In the genomic region with DNA sequence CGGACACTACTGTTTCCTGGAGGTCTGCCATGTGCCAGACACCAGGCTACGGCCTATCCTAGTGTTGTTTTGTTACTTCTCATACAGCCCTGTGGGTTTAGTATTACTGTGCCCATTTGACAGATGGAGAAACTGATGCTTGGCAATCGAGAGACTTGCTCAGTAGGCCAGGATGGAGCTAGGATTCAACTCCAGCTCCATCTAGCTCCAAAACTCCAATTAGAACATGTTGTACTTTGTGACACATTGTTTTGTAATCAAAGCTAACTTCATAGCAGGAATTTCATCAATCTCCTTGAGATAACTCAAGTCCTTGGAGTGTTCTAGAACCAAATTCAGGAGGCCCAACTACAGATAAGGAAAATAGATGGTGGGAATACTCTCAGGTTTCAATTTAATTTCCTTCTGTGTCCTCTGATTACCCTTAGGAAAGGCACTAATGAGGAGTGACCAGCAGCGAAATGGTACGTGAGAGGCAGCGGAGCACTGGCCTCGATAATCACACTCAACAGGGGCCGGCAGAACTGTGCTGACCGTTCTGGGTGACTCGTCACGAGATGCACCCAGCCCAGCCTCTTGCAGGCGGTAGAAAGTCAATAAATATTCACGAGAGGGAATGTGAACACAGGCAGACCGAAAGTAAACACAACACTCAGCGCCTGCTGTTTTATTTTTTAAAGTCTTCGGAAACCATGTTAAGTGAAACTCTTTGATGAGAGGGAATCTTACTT, we compare ENCODE assay signal across 15 cellular contexts.
A peak's percentile ranks its signal among the peaks of the same experiment; 100 is the strongest.
DNase-seq lines count a peak whose midpoint lies in the region; ATAC-seq, FAIRE-seq and TF ChIP-seq lines count a peak whose summit lies in the region.
"Had no signal": no experiment of that assay in that cellular context is flagged by ENCODE, and none has a peak within 500 bp of the region (broad histone marks: within the 10 kb centered on the region; RNA-seq: fewer than 3 reads in every experiment).

No MANE protein-coding gene starts in this region.

- H2AK5ac ChIP-seq in trophoblast cell (ENCODE audit: low read length): no peak overlapping the region

- no peak for FAIRE-seq in kidney (lab: Jason Lieb, UNC)
- FAIRE-seq: GM12878 had no signal

- H3K79me2 ChIP-seq in trophoblast cell (ENCODE audit: control insufficient read depth, insufficient read depth, low read length, poor library complexity) (no peaks in the 10 kb centered on the region), MM.1S (ENCODE audit: low read length) (no peaks in the 10 kb centered on the region)

- CTCF ChIA-PET in HEK293 (lab: Yijun Ruan, JAX) (interaction anchor here (0.7 kb wide), 1 partner anchor 1105 kb away, joined by 3 read pairs; no protein-coding TSS in a partner anchor), Panc1 (lab: Charles Lee) (no interaction called here)

- WGBS in trophoblast cell (ENCODE audit: extremely low coverage, insufficient coverage, insufficient read length): no CpG with 5 or more reads among the region's 16 CpGs

- H3K14ac ChIP-seq in trophoblast cell (ENCODE audit: low read length): no peak overlapping the region

- H2AFZ ChIP-seq in trophoblast cell (ENCODE audit: insufficient read depth, low read length, poor library complexity) (no peak overlapping the region), MM.1S (ENCODE audit: low read length) (no peak overlapping the region)

- intact Hi-C loops in Panc1 (cut with micrococcal nuclease; ENCODE audit: unreplicated experiment): loop anchor here (10.0 kb wide), 1 partner anchor 312 kb away; no protein-coding TSS in a partner anchor
- intact Hi-C loops in kidney (cut with DNase I): no loop called here

- no peaks in the 10 kb centered on the region for H3K9me2 ChIP-seq in MM.1S (replicated peaks; ENCODE audit: insufficient read depth, low read length)

- DNase-seq in Panc1 (ENCODE audit: low read depth, low spot score) (no peak), kidney (no peak), trophoblast cell (no peak), amniotic stem cell (lab: John Stamatoyannopoulos, UW) (no peak), HCEC 1CT (no peak), MM.1S (no peak)
- DNase-seq: EL, NCI-H2171, ovary had no signal

- H3K9ac ChIP-seq in kidney (ENCODE audit: low read length in 2 of 2) (peak overlapping the region; percentile 17 to 48), trophoblast cell (ENCODE audit: low read length) (peak overlapping the region; percentile 15), MM.1S (ENCODE audit: low read length) (no peak overlapping the region)
- H3K9ac ChIP-seq: BLaER1 had no signal

- no peak overlapping the region for H3K4ac ChIP-seq in trophoblast cell (ENCODE audit: low read depth, low read length)

- H4K91ac ChIP-seq in trophoblast cell (ENCODE audit: low read depth, low read length): no peak overlapping the region

- no peaks in the 10 kb centered on the region for H3F3A ChIP-seq in MM.1S (ENCODE audit: insufficient read depth, low read length)

- H2BK5ac ChIP-seq in trophoblast cell (ENCODE audit: low read depth, low read length, poor library complexity): no peak overlapping the region

- no peaks in the 10 kb centered on the region for H3K79me1 ChIP-seq in trophoblast cell (ENCODE audit: low read length)

- H3K27ac ChIP-seq in HEK293 (ENCODE audit: extremely low read depth, low read depth, low read length): no peak overlapping the region
- peak overlapping the region; percentile 86 for H3K27ac ChIP-seq in Panc1 (ENCODE audit: low read length)
- peak overlapping the region; percentile 75 to 86 for H3K27ac ChIP-seq in kidney (ENCODE audit: low read depth in 2 of 2, low read length in 2 of 2)
- no peak overlapping the region for H3K27ac ChIP-seq in trophoblast cell (ENCODE audit: low read depth, low read length)
- no peak overlapping the region for H3K27ac ChIP-seq in MM.1S (ENCODE audit: low read length)
- H3K27ac ChIP-seq: ascending aorta, BLaER1, ovary had no signal

- BruUV-seq in Panc1 (replicated peaks; lab: Mats Ljungman, UMichigan): no TSS peak

- in situ Hi-C loops in Panc1 (cut with HindIII; ENCODE audit: low pct_unique_long_range_greater_than_20kb, low sequenced_read_pairs): no loop called here

- peak; percentile 73 for ATAC-seq in Panc1
- no peak for ATAC-seq in HG03354 (IDR thresholded peaks at IDR 0.05; ENCODE audit: poor library complexity, severe bottlenecking, unreplicated experiment)
- ATAC-seq: activated T-helper 17 cell treated with anti-CD3 and anti-CD28 coated beads, Interleukin-2, amount 50 U/mL, for 72 hours; GM12878 had no signal

- H2BK120ac ChIP-seq in trophoblast cell (ENCODE audit: insufficient read depth, low read length, poor library complexity): no peak overlapping the region

- H3K4me3 ChIP-seq in HEK293 (ENCODE audit: low read depth, low read length): no peak overlapping the region
- H3K4me3 ChIP-seq in Panc1 (ENCODE audit: low read depth in 2 of 2, low read length in 2 of 2): peak overlapping the region; percentile 18 to 45
- peak overlapping the region; percentile 39 to 48 for H3K4me3 ChIP-seq in kidney (ENCODE audit: low read length in 2 of 2)
- no peak overlapping the region for H3K4me3 ChIP-seq in trophoblast cell (ENCODE audit: low read depth, low read length)
- no peak overlapping the region for H3K4me3 ChIP-seq in MM.1S (ENCODE audit: low read length)
- H3K4me3 ChIP-seq: ascending aorta, BLaER1, GM12878, ovary had no signal

- no peaks in the 10 kb centered on the region for H4K20me1 ChIP-seq in MM.1S (ENCODE audit: insufficient read depth, low read length)
- H4K20me1 ChIP-seq: BLaER1 had no signal

- no peaks in the 10 kb centered on the region for H3K36me3 ChIP-seq in HEK293 (ENCODE audit: control insufficient read depth in 2 of 2, insufficient read depth in 1 of 2, low read length in 2 of 2)
- H3K36me3 ChIP-seq in Panc1 (ENCODE audit: control insufficient read depth, insufficient read depth, low read length): peaks cover 2% of the 10 kb centered on the region; the same call in 1 of the 2 replicates
- peaks cover 0 to 3% of the 10 kb centered on the region in 2 donors for H3K36me3 ChIP-seq in kidney (ENCODE audit: control insufficient read depth in 1 of 2, insufficient read depth in 2 of 2, low read length in 2 of 2)
- peaks cover 2 to 3% of the 10 kb centered on the region in 2 experiments for H3K36me3 ChIP-seq in trophoblast cell (ENCODE audit: control insufficient read depth in 1 of 2, insufficient read depth in 2 of 2, low read length in 2 of 2)
- no peaks in the 10 kb centered on the region for H3K36me3 ChIP-seq in MM.1S (replicated peaks; ENCODE audit: insufficient read depth, low read length)
- H3K36me3 ChIP-seq: ascending aorta, BLaER1, ovary had no signal

- TF ChIP-seq CTCF in HEK293 (tag by site-specific recombination; IDR thresholded peaks at IDR 0.05) (no peak), Panc1 (IDR thresholded peaks at IDR 0.05) (no peak), kidney (IDR thresholded peaks at IDR 0.05; ENCODE audit: borderline replicate concordance, extremely low read depth, insufficient read depth) (no peak), MM.1S (IDR thresholded peaks at IDR 0.05; ENCODE audit: low read length) (no peak)

- H3K27me3 ChIP-seq in Panc1 (ENCODE audit: control insufficient read depth, insufficient read depth, low read length): no peaks in the 10 kb centered on the region
- no peaks in the 10 kb centered on the region for H3K27me3 ChIP-seq in trophoblast cell (ENCODE audit: insufficient read depth, low read length)
- H3K27me3 ChIP-seq in MM.1S (replicated peaks; ENCODE audit: insufficient read depth, low read length): no peaks in the 10 kb centered on the region
- H3K27me3 ChIP-seq: ascending aorta, ovary had no signal

- POLR2A ChIA-PET in HEK293 (lab: Yijun Ruan, JAX): no interaction called here
- POLR2A ChIA-PET in Panc1 (lab: Charles Lee): no interaction called here

- no peak overlapping the region for H3K23ac ChIP-seq in trophoblast cell (ENCODE audit: low read length)

- no peak overlapping the region for H3K4me2 ChIP-seq in trophoblast cell (ENCODE audit: low read length)
- H3K4me2 ChIP-seq in MM.1S (ENCODE audit: low read depth, low read length): no peak overlapping the region
- H3K4me2 ChIP-seq: BLaER1 had no signal

- H2BK12ac ChIP-seq in trophoblast cell (ENCODE audit: low read length): no peak overlapping the region

- no peak overlapping the region for H3K18ac ChIP-seq in trophoblast cell (ENCODE audit: low read length)

- peaks cover 4% of the 10 kb centered on the region for H3K4me1 ChIP-seq in HEK293 (ENCODE audit: control insufficient read depth, insufficient read depth, low read length)
- H3K4me1 ChIP-seq in Panc1 (ENCODE audit: control insufficient read depth, insufficient read depth, low read length): peaks cover 60% of the 10 kb centered on the region
- peaks cover 3 to 4% of the 10 kb centered on the region in 2 donors for H3K4me1 ChIP-seq in kidney (ENCODE audit: control insufficient read depth in 1 of 2, insufficient read depth in 1 of 2, low read depth in 1 of 2, low read length in 2 of 2)
- peaks cover 0 to 2% of the 10 kb centered on the region in 2 experiments for H3K4me1 ChIP-seq in trophoblast cell (ENCODE audit: control insufficient read depth in 1 of 2, insufficient read depth in 2 of 2, low read length in 2 of 2)
- no peaks in the 10 kb centered on the region for H3K4me1 ChIP-seq in MM.1S (ENCODE audit: low read length)
- H3K4me1 ChIP-seq: ascending aorta, BLaER1 had no signal

- no peak overlapping the region for H4K12ac ChIP-seq in trophoblast cell (ENCODE audit: low read depth, low read length)

- H3K9me3 ChIP-seq in HEK293 (ENCODE audit: control insufficient read depth, insufficient read depth, low read depth, low read length) (no peaks in the 10 kb centered on the region), Panc1 (ENCODE audit: control insufficient read depth, insufficient read depth, low read depth, low read length) (no peaks in the 10 kb centered on the region), kidney (ENCODE audit: control insufficient read depth in 1 of 2, low read length in 2 of 2) (no peaks in the 10 kb centered on the region), trophoblast cell (ENCODE audit: insufficient read depth, low read depth, low read length) (no peaks in the 10 kb centered on the region), MM.1S (replicated peaks; ENCODE audit: insufficient read depth, low read length) (no peaks in the 10 kb centered on the region)
- H3K9me3 ChIP-seq: ascending aorta, ovary had no signal

- H4K8ac ChIP-seq in trophoblast cell (ENCODE audit: low read depth, low read length): no peak overlapping the region

TF ChIP-seq in HEK293, 187 proteins besides CTCF, POLR2A, EP300 and RAD21 (continues in another document):
- TF ChIP-seq ZNF184 (tag by site-specific recombination; IDR thresholded peaks at IDR 0.05) (no peak), ZNF555 (tag by site-specific recombination; conservative IDR thresholded peaks at IDR 0.05) (no peak)
- TF ChIP-seq, protein P1, sequence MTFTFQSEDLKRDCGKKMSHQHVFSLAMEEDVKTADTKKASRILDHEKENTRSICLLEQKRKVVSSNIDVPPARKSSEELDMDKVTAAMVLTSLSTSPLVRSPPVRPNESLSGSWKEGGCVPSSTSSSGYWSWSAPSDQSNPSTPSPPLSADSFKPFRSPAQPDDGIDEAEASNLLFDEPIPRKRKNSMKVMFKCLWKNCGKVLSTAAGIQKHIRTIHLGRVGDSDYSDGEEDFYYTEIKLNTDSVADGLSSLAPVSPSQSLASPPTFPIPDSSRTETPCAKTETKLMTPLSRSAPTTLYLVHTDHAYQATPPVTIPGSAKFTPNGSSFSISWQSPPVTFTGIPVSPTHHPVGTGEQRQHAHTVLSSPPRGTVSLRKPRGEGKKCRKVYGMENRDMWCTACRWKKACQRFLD (tag by site-specific recombination; IDR thresholded peaks at IDR 0.05): no peak

Comparison
In these comparisons a context has a peak if more than half of its experiments do, and no peak if none do; other contexts are left out.
1. H3K27ac ChIP-seq: peak in Panc1 (single experiment) and kidney (2 of 2); none in HEK293 (single experiment), trophoblast cell (single experiment) and MM.1S (single experiment).
2. H3K4me3 ChIP-seq: peak in Panc1 (2 of 2) and kidney (2 of 2); none in HEK293 (single experiment), trophoblast cell (single experiment) and MM.1S (single experiment).